In genomic region chr16:68085259-68086071, GRCh38 we compare ENCODE assay signal across 8 cellular contexts. TPM values are rescaled to one million over a fixed set of nuclear protein-coding genes. Genes with fewer than 3 reads are reported as not detected.
DNase-seq lines count a peak whose midpoint lies in the region; ATAC-seq and TF ChIP-seq lines count a peak whose summit lies in the region.

Gene NFATC3, plus strand, starts transcription at chr16:68085370. Its CDS starts 312 bp downstream, at chr16:68085682.

- peaks cover 24% of the 10 kb centered on the region for H3K36me3 Mint-ChIP-seq in activated T-helper 2 cell treated with anti-CD3 and anti-CD28 coated beads, Interferon-gamma antibody, Interleukin-2, Interleukin-4, amounts not matched to agents 10 μg/mL and 5 μg/mL and 100 μg/mL, durations not matched to agents 14 hours and 24 hours and 36 hours (ENCODE audit: low read depth)
- H3K36me3 Mint-ChIP-seq in nephron (ENCODE audit: low read depth) = no peaks in the 10 kb centered on the region

- H3K36me3 ChIP-seq in HUES48 (ENCODE audit: control insufficient read depth, insufficient read depth, low read length) = no peaks in the 10 kb centered on the region

- H3K27ac ChIP-seq in HUES48 (ENCODE audit: low read depth, low read length) = peak within 1 kb of the TSS; percentile 95

- peak within 1 kb of the TSS; percentile 89 for H3K4me3 Mint-ChIP-seq in activated T-helper 2 cell treated with anti-CD3 and anti-CD28 coated beads, Interferon-gamma antibody, Interleukin-2, Interleukin-4, amounts not matched to agents 10 μg/mL and 5 μg/mL and 100 μg/mL, durations not matched to agents 14 hours and 24 hours and 36 hours (ENCODE audit: low read depth)
- H3K4me3 Mint-ChIP-seq in nephron = peak within 1 kb of the TSS; percentile 95 to 100 (median 98)

- no peaks in the 10 kb centered on the region for H3K9me3 ChIP-seq in HUES48 (ENCODE audit: control insufficient read depth, insufficient read depth, low read length)

- peak within 1 kb of the TSS; percentile 89 for H3K9ac ChIP-seq in HUES48 (ENCODE audit: low read depth, low read length)

- DNase-seq in DMS 273 (lab: John Stamatoyannopoulos, UW; ENCODE audit: unreplicated experiment) (peak; percentile 99), RKO (ENCODE audit: low spot score) (peak; percentile 98), fibroblast of peridontal ligament (ENCODE audit: extremely low read depth) (peak; percentile 92)
- peak; percentile 97 for DNase-seq in activated T-helper 2 cell treated with anti-CD3 and anti-CD28 coated beads, Interferon-gamma antibody, Interleukin-2, Interleukin-4, amounts not matched to agents 10 μg/mL and 5 μg/mL and 100 μg/mL, durations not matched to agents 14 hours and 24 hours and 36 hours (ENCODE audit: low spot score)
- DNase-seq in stimulated activated naive CD8-positive, alpha-beta T cell treated with anti-CD3 and anti-CD28 coated beads, Interleukin-15, Interleukin-2, amounts not matched to agents 100 U/mL and 50 U/mL, for 24 hours = peak; percentile 99

- H3K27me3 ChIP-seq in HUES48 (ENCODE audit: control insufficient read depth, insufficient read depth, low read length) = no peaks in the 10 kb centered on the region

- no peak for TF ChIP-seq CTCF in nephron (IDR thresholded peaks at IDR 0.05; ENCODE audit: unreplicated experiment in 3 of 3)

- H3K9me3 Mint-ChIP-seq in activated T-helper 2 cell treated with anti-CD3 and anti-CD28 coated beads, Interferon-gamma antibody, Interleukin-2, Interleukin-4, amounts not matched to agents 10 μg/mL and 5 μg/mL and 100 μg/mL, durations not matched to agents 14 hours and 24 hours and 36 hours = no peaks in the 10 kb centered on the region
- H3K9me3 Mint-ChIP-seq in nephron = no peaks in the 10 kb centered on the region

- peaks cover 52% of the 10 kb centered on the region for H3K4me1 Mint-ChIP-seq in activated T-helper 2 cell treated with anti-CD3 and anti-CD28 coated beads, Interferon-gamma antibody, Interleukin-2, Interleukin-4, amounts not matched to agents 10 μg/mL and 5 μg/mL and 100 μg/mL, durations not matched to agents 14 hours and 24 hours and 36 hours (ENCODE audit: low read depth)
- peaks cover 50% of the 10 kb centered on the region for H3K4me1 Mint-ChIP-seq in nephron

- peak within 1 kb of the TSS; percentile 95 for H3K27ac Mint-ChIP-seq in activated T-helper 2 cell treated with anti-CD3 and anti-CD28 coated beads, Interferon-gamma antibody, Interleukin-2, Interleukin-4, amounts not matched to agents 10 μg/mL and 5 μg/mL and 100 μg/mL, durations not matched to agents 14 hours and 24 hours and 36 hours
- H3K27ac Mint-ChIP-seq in nephron = peak within 1 kb of the TSS; percentile 83 to 100 (median 99)

- ATAC-seq in GM21381 (IDR thresholded peaks at IDR 0.05; ENCODE audit: unreplicated experiment) = peak; percentile 53
- ATAC-seq in stimulated activated naive CD8-positive, alpha-beta T cell treated with anti-CD3 and anti-CD28 coated beads, Interleukin-15, Interleukin-2, amounts not matched to agents 100 U/mL and 50 U/mL, for 24 hours = peak; percentile 69

- intact Hi-C loops in activated T-helper 2 cell treated with anti-CD3 and anti-CD28 coated beads, Interferon-gamma antibody, Interleukin-2, Interleukin-4, amounts not matched to agents 10 μg/mL and 5 μg/mL and 100 μg/mL, durations not matched to agents 14 hours and 24 hours and 36 hours (cut with micrococcal nuclease) = loop anchor here (10.0 kb wide), 2 partner anchors 199 to 229 kb away; partner anchors contain the start of genes PRMT7 and SLC7A6OS

- peak within 1 kb of the TSS; percentile 100 for H3K4me3 ChIP-seq in HUES48 (ENCODE audit: low read depth, low read length)

- no peaks in the 10 kb centered on the region for H3K27me3 Mint-ChIP-seq in activated T-helper 2 cell treated with anti-CD3 and anti-CD28 coated beads, Interferon-gamma antibody, Interleukin-2, Interleukin-4, amounts not matched to agents 10 μg/mL and 5 μg/mL and 100 μg/mL, durations not matched to agents 14 hours and 24 hours and 36 hours (ENCODE audit: low read depth)
- H3K27me3 Mint-ChIP-seq in nephron (ENCODE audit: low read depth) = no peaks in the 10 kb centered on the region

- H3K4me1 ChIP-seq in HUES48 (ENCODE audit: control insufficient read depth, insufficient read depth, low read length) = peaks cover 6% of the 10 kb centered on the region; the same call in 1 of the 2 replicates

RNA-seq across cellular contexts. Expression of gene NFATC3, which starts in this region (rescaled TPM):
- total RNA-seq in activated T-helper 2 cell treated with anti-CD3 and anti-CD28 coated beads, Interferon-gamma antibody, Interleukin-2, Interleukin-4, amounts not matched to agents 10 μg/mL and 5 μg/mL and 100 μg/mL, durations not matched to agents 14 hours and 24 hours and 36 hours = 136 and 146 TPM in 2 replicates

Comparison
In these comparisons a context has a peak if more than half of its experiments do, and no peak if none do; other contexts are left out.
1. Peak in every context shown above with its lines: DNase-seq, ATAC-seq, H3K4me3 ChIP-seq and H3K27ac ChIP-seq.